ENCODE assay signal across 8 cellular contexts in the genomic region with DNA sequence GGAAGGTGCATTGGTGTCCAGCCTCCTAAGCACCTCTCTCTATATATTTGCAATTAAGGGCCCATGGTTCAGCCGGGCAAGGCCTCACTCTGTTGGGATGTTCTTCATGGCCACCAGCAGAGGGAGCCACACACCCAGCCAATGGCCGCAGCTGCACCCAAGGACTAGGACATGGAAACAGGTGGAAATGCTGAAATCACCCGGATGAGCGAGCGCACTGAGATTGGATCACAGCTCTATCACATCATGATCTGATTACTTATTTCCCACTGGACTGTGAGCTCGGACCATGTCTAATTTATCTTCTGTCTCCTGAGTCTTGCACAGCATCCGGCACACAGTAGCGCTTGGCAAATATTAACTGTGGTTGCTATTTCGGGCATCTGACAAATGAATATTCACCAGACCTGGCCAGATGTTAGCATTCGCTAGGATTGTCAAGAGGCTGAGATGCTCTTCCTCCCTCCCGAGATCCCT. TPM values are rescaled to one million over a fixed set of nuclear protein-coding genes. Genes with fewer than 3 reads are reported as not detected.
DNase-seq lines count a peak whose midpoint lies in the region; ATAC-seq and TF ChIP-seq lines count a peak whose summit lies in the region.

No MANE protein-coding gene starts in this region.

- no peaks in the 10 kb centered on the region for H3K36me3 ChIP-seq in SJSA1

- DNase-seq in 8988T: peak; percentile 52
- DNase-seq in MV-4-11 (lab: John Stamatoyannopoulos, UW): peak; percentile 69
- peak; percentile 42 to 74 for DNase-seq in SJSA1 (ENCODE audit: low read depth in 1 of 2, low spot score in 2 of 2)
- DNase-seq in activated gamma-delta T cell (lab: John Stamatoyannopoulos, UW): peak; percentile 19
- DNase-seq in foreskin keratinocyte: peak; percentile 39 to 69
- DNase-seq in nucleus accumbens (lab: John Stamatoyannopoulos, UW): peak; percentile 25 to 91 (median 76)
- peak; percentile 97 for DNase-seq in superior temporal gyrus (ENCODE audit: extremely low spot score)

- no peak overlapping the region for H3K4me3 ChIP-seq in SJSA1

- H3K4me1 ChIP-seq in SJSA1 (replicated peaks) (no peaks in the 10 kb centered on the region), foreskin keratinocyte (no peaks in the 10 kb centered on the region)

- no peaks in the 10 kb centered on the region for H3K9me3 ChIP-seq in SJSA1 (replicated peaks)

- TF ChIP-seq CTCF in foreskin keratinocyte (conservative IDR thresholded peaks at IDR 0.05): peak; percentile 96

- H3K27ac ChIP-seq in SJSA1: no peak overlapping the region
- no peak overlapping the region for H3K27ac ChIP-seq in foreskin keratinocyte

- ATAC-seq in GM18909 (IDR thresholded peaks at IDR 0.05; ENCODE audit: poor library complexity, unreplicated experiment): peak; percentile 56
- peak; percentile 81 for ATAC-seq in foreskin keratinocyte

- no peaks in the 10 kb centered on the region for H3K27me3 ChIP-seq in SJSA1 (replicated peaks)
- H3K27me3 ChIP-seq in foreskin keratinocyte: no peaks in the 10 kb centered on the region

RNA-seq across cellular contexts. Expression of a gene that starts 31.2 kb away (rescaled TPM):
- total RNA-seq in SJSA1 (2014; rRNA removed; shearing (Covaris generic)): 5.3 and 5.4 TPM in 2 replicates
- total RNA-seq in foreskin keratinocyte: 20.6 and 22.6 TPM in 2 replicates
- polyA plus RNA-seq in foreskin keratinocyte: 11.3 and 11.7 TPM in 2 replicates

Comparison
In these comparisons a context has a peak if more than half of its experiments do, and no peak if none do; other contexts are left out.
1. DNase-seq: peak in every context shown above with its lines; median percentile 97 in superior temporal gyrus; 76 in nucleus accumbens; 69 in MV-4-11; 58 in SJSA1; 54 in foreskin keratinocyte; 52 in 8988T; 19 in activated gamma-delta T cell.